ENCODE assay signal across 20 cellular contexts in the genomic region with DNA sequence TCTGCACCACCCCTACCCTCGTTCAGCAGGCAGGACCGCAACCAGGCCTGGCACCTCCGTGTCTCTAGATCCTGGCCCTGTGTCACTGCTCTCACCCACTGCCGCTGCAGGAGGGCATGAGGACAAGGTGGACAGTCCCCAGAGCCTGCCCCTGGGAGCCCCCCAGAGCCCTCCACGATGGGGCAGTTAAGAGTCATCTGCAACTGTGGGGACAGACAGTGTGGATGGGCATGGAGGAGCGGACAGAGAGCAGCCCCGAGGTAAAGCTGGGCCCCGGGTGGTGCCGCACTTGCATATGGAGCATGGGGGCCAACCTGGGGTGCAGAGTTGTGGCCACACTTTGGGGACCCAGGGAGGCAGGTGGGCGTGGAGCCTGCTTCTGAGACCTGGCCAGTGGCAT.
"Had no signal": no experiment of that assay in that cellular context is flagged by ENCODE, and none has a peak within 500 bp of the region (broad histone marks: within the 10 kb centered on the region; RNA-seq: fewer than 3 reads in every experiment).

No MANE protein-coding gene starts in this region.

- ATAC-seq: left ventricle myocardium superior, natural killer cell, pancreas had no signal

- H3K27ac ChIP-seq: dorsolateral prefrontal cortex, neutrophil, pancreas, skin epidermis, spleen, thoracic aorta, tibial nerve, upper lobe of left lung, uterus had no signal

- H3K4me1 ChIP-seq: pancreas, spleen, tibial nerve, upper lobe of left lung, uterus had no signal

- H3K9me3 ChIP-seq: neutrophil, pancreas, thoracic aorta, tibial nerve, upper lobe of left lung, uterus had no signal

- H3K4me3 ChIP-seq: dorsolateral prefrontal cortex, lung, pancreas, skin epidermis, spleen, thoracic aorta, tibial nerve, upper lobe of left lung, uterus had no signal

- H3K27me3 ChIP-seq: neutrophil, pancreas, spleen, tibial nerve, upper lobe of left lung, uterus had no signal

- H3K36me3 ChIP-seq: neutrophil, pancreas, spleen, thoracic aorta, tibial nerve, upper lobe of left lung, uterus had no signal

- DNase-seq: cerebellar nuclear complex; dorsolateral prefrontal cortex; effector CD4-positive, alpha-beta T cell; hypothalamus; immature natural killer cell; islet precursor cell; kidney glomerular epithelial cell; left ventricle myocardium superior; natural killer cell; spleen; stimulated activated CD4-positive, alpha-beta T cell treated with anti-CD3 and anti-CD28 coated beads, Interleukin-2, amount 100 ng/mL, for 48 hours; stimulated activated naive CD4-positive, alpha-beta T cell treated with Interleukin-2 at 50 U/mL for 16 hours; uterus had no signal
